ENCODE assay signal across 25 cellular contexts in the genomic region with DNA sequence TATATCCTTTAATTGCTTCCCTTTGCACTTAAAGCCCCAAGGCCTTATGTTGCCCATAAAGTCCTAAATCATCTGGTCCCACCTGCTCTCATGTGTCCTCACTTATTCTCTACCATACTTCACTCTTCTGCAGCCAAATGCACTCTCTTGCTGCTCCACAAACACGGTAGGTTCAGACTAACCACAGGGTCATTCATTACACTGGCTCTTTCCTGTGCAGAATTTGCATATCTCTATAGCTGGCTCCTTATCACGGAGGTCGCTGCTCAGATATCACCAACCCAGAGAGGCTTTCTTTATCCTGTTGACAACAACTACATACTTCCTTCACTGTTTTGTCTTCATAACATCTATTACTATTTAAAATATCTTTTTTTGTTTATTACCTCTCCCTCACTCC.
DNase-seq lines count a peak whose midpoint lies in the region; ATAC-seq lines count a peak whose summit lies in the region.
"Had no signal": no experiment of that assay in that cellular context is flagged by ENCODE, and none has a peak within 500 bp of the region (broad histone marks: within the 10 kb centered on the region; RNA-seq: fewer than 3 reads in every experiment).

No MANE protein-coding gene starts in this region.

- H3K9me3 Mint-ChIP-seq in memory B cell: peaks cover 25% of the 10 kb centered on the region
- H3K9me3 Mint-ChIP-seq in activated CD4-positive, alpha-beta T cell treated with anti-CD3 and anti-CD28 coated beads, Interleukin-2, amount 10 ng/mL, durations not matched to agents 24 days and 14 days: no peaks in the 10 kb centered on the region

- peaks cover 2% of the 10 kb centered on the region for H3K27me3 Mint-ChIP-seq in memory B cell
- peaks cover 6% of the 10 kb centered on the region for H3K27me3 Mint-ChIP-seq in activated CD4-positive, alpha-beta T cell treated with anti-CD3 and anti-CD28 coated beads, Interleukin-2, amount 10 ng/mL, durations not matched to agents 24 days and 14 days

- H3K4me1 ChIP-seq in effector memory CD4-positive, alpha-beta T cell (ENCODE audit: control insufficient read depth, insufficient read depth, low read length, poor library complexity, severe bottlenecking): no peaks in the 10 kb centered on the region
- H3K4me1 ChIP-seq: sigmoid colon, tibial artery had no signal

- no peak overlapping the region for H3K4me3 ChIP-seq in effector memory CD4-positive, alpha-beta T cell (ENCODE audit: insufficient read depth, low read depth, low read length, poor library complexity, severe bottlenecking)
- H3K4me3 ChIP-seq: GM23248, sigmoid colon, tibial artery had no signal

- no peaks in the 10 kb centered on the region for H3K9me3 ChIP-seq in effector memory CD4-positive, alpha-beta T cell (ENCODE audit: control insufficient read depth, low read length)

- peaks cover 29% of the 10 kb centered on the region for H3K36me3 Mint-ChIP-seq in memory B cell
- H3K36me3 Mint-ChIP-seq in activated CD4-positive, alpha-beta T cell treated with anti-CD3 and anti-CD28 coated beads, Interleukin-2, amount 10 ng/mL, durations not matched to agents 24 days and 14 days (ENCODE audit: low read depth): no peaks in the 10 kb centered on the region
- H3K36me3 Mint-ChIP-seq: CD4-positive, alpha-beta memory T cell had no signal

- no peak overlapping the region for H3K27ac Mint-ChIP-seq in memory B cell
- H3K27ac Mint-ChIP-seq in activated CD4-positive, alpha-beta T cell treated with anti-CD3 and anti-CD28 coated beads, Interleukin-2, amount 10 ng/mL, durations not matched to agents 24 days and 14 days: no peak overlapping the region
- H3K27ac Mint-ChIP-seq: CD4-positive, alpha-beta memory T cell; natural killer cell treated with Interleukin-12 subunit alpha and Interleukin-12 subunit beta and Interleukin-15 and Interleukin-18, amount 100 ng/mL, for 72 hours had no signal

- H3K4me1 Mint-ChIP-seq in memory B cell: peaks cover 11% of the 10 kb centered on the region
- H3K4me1 Mint-ChIP-seq in activated CD4-positive, alpha-beta T cell treated with anti-CD3 and anti-CD28 coated beads, Interleukin-2, amount 10 ng/mL, durations not matched to agents 24 days and 14 days: no peaks in the 10 kb centered on the region
- H3K4me1 Mint-ChIP-seq: CD4-positive, alpha-beta memory T cell; central memory CD8-positive, alpha-beta T cell had no signal

- peak; percentile 82 for ATAC-seq in GM18870 (IDR thresholded peaks at IDR 0.05; ENCODE audit: unreplicated experiment)
- peak; percentile 45 for ATAC-seq in GM21529 (IDR thresholded peaks at IDR 0.05; ENCODE audit: unreplicated experiment)
- peak; percentile 100 for ATAC-seq in HG03354 (IDR thresholded peaks at IDR 0.05; ENCODE audit: poor library complexity, severe bottlenecking, unreplicated experiment)
- ATAC-seq in memory B cell (ENCODE audit: low read depth): peak; percentile 24
- no peak for ATAC-seq in stimulated activated naive CD8-positive, alpha-beta T cell treated with anti-CD3 and anti-CD28 coated beads, Interleukin-15, Interleukin-2, amounts not matched to agents 100 U/mL and 50 U/mL, for 24 hours
- ATAC-seq: natural killer cell treated with Interleukin-12 subunit alpha and Interleukin-12 subunit beta and Interleukin-15 and Interleukin-18, amount 100 ng/mL, for 72 hours; Right ventricle myocardium inferior had no signal

- intact Hi-C loops in activated CD4-positive, alpha-beta T cell treated with anti-CD3 and anti-CD28 coated beads, Interleukin-2, amount 10 ng/mL, durations not matched to agents 24 days and 14 days (cut with micrococcal nuclease): no loop called here

- no peaks in the 10 kb centered on the region for H3K36me3 ChIP-seq in effector memory CD4-positive, alpha-beta T cell (ENCODE audit: control insufficient read depth, insufficient read depth, low read length)
- H3K36me3 ChIP-seq: tibial artery had no signal

- DNase-seq in memory B cell (ENCODE audit: low spot score in 2 of 2) (no peak), NCI-H774 (lab: John Stamatoyannopoulos, UW) (no peak)
- no peak for DNase-seq in effector memory CD4-positive, alpha-beta T cell
- DNase-seq in stimulated activated naive CD8-positive, alpha-beta T cell treated with anti-CD3 and anti-CD28 coated beads, Interleukin-15, Interleukin-2, amounts not matched to agents 100 U/mL and 50 U/mL, for 24 hours: no peak
- no peak for DNase-seq in activated CD4-positive, alpha-beta T cell treated with anti-CD3 and anti-CD28 coated beads, Interleukin-2, amount 10 ng/mL, durations not matched to agents 24 days and 14 days
- DNase-seq: activated CD4-positive, alpha-beta T cell treated with anti-CD3 and anti-CD28 coated beads, Interleukin-2, amount 50 U/mL, for 4 hours; activated naive CD4-positive, alpha-beta T cell; CD4-positive, alpha-beta memory T cell; DMS79; effector CD4-positive, alpha-beta T cell; GM23248; Karpas-422; NCI-H1048; NCI-H2081; NCI-H446 treated with DMSO at 0.1 percent for 48 hours; sigmoid colon; stimulated activated naive CD4-positive, alpha-beta T cell treated with Interleukin-2 at 50 U/mL for 16 hours; SW 1271; tibial artery had no signal

- no peak overlapping the region for H3K27ac ChIP-seq in effector memory CD4-positive, alpha-beta T cell (ENCODE audit: insufficient read depth, low read length, poor library complexity, severe bottlenecking)
- H3K27ac ChIP-seq: GM23248, sigmoid colon, tibial artery had no signal

- peaks cover 6% of the 10 kb centered on the region for H3K27me3 ChIP-seq in effector memory CD4-positive, alpha-beta T cell (replicated peaks; ENCODE audit: control insufficient read depth, insufficient read depth, low read length, poor library complexity, severe bottlenecking)
- H3K27me3 ChIP-seq: sigmoid colon, tibial artery had no signal

- no peak overlapping the region for H3K4me3 Mint-ChIP-seq in memory B cell
- no peak overlapping the region for H3K4me3 Mint-ChIP-seq in activated CD4-positive, alpha-beta T cell treated with anti-CD3 and anti-CD28 coated beads, Interleukin-2, amount 10 ng/mL, durations not matched to agents 24 days and 14 days
- H3K4me3 Mint-ChIP-seq: CD4-positive, alpha-beta memory T cell; central memory CD8-positive, alpha-beta T cell; natural killer cell treated with Interleukin-12 subunit alpha and Interleukin-12 subunit beta and Interleukin-15 and Interleukin-18, amount 100 ng/mL, for 72 hours had no signal
